Comparison of ENCODE assay signal across 1 cellular context in genomic region chr13:102401305-102401704, GRCh38.
TF ChIP-seq lines count a peak whose summit lies in the region.

No MANE protein-coding gene starts in this region.

TF ChIP-seq in WTC11, 78 proteins besides CTCF, POLR2A, EP300 and RAD21 (continued from another document):
- TF ChIP-seq, protein P1, sequence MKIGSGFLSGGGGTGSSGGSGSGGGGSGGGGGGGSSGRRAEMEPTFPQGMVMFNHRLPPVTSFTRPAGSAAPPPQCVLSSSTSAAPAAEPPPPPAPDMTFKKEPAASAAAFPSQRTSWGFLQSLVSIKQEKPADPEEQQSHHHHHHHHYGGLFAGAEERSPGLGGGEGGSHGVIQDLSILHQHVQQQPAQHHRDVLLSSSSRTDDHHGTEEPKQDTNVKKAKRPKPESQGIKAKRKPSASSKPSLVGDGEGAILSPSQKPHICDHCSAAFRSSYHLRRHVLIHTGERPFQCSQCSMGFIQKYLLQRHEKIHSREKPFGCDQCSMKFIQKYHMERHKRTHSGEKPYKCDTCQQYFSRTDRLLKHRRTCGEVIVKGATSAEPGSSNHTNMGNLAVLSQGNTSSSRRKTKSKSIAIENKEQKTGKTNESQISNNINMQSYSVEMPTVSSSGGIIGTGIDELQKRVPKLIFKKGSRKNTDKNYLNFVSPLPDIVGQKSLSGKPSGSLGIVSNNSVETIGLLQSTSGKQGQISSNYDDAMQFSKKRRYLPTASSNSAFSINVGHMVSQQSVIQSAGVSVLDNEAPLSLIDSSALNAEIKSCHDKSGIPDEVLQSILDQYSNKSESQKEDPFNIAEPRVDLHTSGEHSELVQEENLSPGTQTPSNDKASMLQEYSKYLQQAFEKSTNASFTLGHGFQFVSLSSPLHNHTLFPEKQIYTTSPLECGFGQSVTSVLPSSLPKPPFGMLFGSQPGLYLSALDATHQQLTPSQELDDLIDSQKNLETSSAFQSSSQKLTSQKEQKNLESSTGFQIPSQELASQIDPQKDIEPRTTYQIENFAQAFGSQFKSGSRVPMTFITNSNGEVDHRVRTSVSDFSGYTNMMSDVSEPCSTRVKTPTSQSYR (CRISPR knock-in tag; IDR thresholded peaks at IDR 0.05): no peak
- TF ChIP-seq GRHL2 (CRISPR knock-in tag; IDR thresholded peaks at IDR 0.05; ENCODE audit: insufficient replicate concordance, severe bottlenecking) (no peak), ZNF423 (CRISPR knock-in tag; IDR thresholded peaks at IDR 0.05) (no peak), ZNF512 (CRISPR knock-in tag; IDR thresholded peaks at IDR 0.05; ENCODE audit: borderline replicate concordance) (no peak), ZNF121 (CRISPR knock-in tag; IDR thresholded peaks at IDR 0.05) (no peak), ZNF425 (CRISPR knock-in tag; conservative IDR thresholded peaks at IDR 0.05) (no peak)
